1 cellular context compared by ENCODE assay signal in genomic region chr1:2247760-2248126, GRCh38.
TF ChIP-seq lines count a peak whose summit lies in the region.

No MANE protein-coding gene starts in this region.

TF ChIP-seq in WTC11, 78 proteins besides CTCF, POLR2A, EP300 and RAD21 (continued from another document):
- no peak for TF ChIP-seq ZNF512 (CRISPR knock-in tag; IDR thresholded peaks at IDR 0.05; ENCODE audit: borderline replicate concordance)
- no peak for TF ChIP-seq MXD4 (CRISPR knock-in tag; IDR thresholded peaks at IDR 0.05; ENCODE audit: borderline replicate concordance)
- peak; percentile 46; the same call in 1 of the 2 replicates for TF ChIP-seq MAX (CRISPR knock-in tag; IDR thresholded peaks at IDR 0.05)
